8 cellular contexts compared by ENCODE assay signal in the genomic region with DNA sequence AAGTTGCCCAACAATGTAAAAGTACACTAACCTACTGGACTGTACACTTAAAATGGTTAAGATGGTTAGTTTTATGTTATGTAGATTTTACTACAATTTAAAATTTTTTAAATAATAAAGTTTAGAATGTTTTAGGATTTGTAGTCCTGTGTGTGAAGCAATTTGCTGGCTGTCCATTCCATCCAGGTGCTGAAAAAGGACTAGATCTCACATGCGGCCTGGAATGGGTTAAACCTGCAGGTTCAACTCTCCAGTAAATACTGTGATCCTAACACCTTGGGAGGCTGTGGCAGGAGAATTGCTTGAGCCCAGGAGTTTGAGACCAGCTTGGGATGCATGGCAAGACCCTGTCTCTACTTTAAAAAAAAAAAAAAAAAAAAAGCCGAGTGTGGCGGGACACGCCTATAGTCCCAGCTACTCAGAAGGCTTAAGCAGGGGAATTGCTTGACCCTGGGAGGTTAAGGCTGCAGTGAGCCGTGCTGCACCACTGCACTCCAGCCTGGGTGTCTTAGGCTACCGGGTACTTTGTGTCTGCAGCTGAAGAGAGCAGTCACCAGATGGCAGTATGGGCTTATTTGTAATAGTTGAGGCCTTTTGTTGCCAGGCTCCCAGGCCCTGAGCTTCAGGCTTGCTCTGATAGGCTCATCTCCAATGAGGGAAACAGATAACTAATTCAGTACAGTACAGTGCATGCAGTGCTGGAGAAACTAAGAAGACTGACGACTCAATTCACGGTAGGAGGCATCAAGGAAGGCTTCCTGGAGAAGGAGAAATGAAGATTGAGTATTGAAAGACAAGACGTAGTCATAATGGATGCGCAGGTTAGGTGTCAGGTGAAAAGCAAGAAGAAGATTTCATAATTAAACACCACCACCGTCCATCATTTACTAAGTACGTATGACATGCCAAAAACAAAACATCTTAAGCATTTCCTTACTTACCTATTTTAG.
DNase-seq lines count a peak whose midpoint lies in the region; ATAC-seq and TF ChIP-seq lines count a peak whose summit lies in the region.

No MANE protein-coding gene starts in this region.

- H3K36me3 ChIP-seq in Karpas-422 (ENCODE audit: insufficient read depth, low read length): no peaks in the 10 kb centered on the region
- no peaks in the 10 kb centered on the region for H3K36me3 ChIP-seq in PC-3 (ENCODE audit: low read depth, low read length)

- peak overlapping the region; percentile 20; the same call in 1 of the 2 replicates for H3K27ac ChIP-seq in Karpas-422 (ENCODE audit: low read length)
- no peak overlapping the region for H3K27ac ChIP-seq in PC-3 (ENCODE audit: low read length)

- intact Hi-C loops in PC-3 (cut with micrococcal nuclease): no loop called here

- H3K9me3 ChIP-seq in Karpas-422 (ENCODE audit: low read length) (no peaks in the 10 kb centered on the region), PC-3 (ENCODE audit: low read length) (no peaks in the 10 kb centered on the region)

- no peaks in the 10 kb centered on the region for H3K27me3 ChIP-seq in Karpas-422 (ENCODE audit: low read length)
- peaks cover 9% of the 10 kb centered on the region; the same call in 1 of the 2 replicates for H3K27me3 ChIP-seq in PC-3 (ENCODE audit: low read length)

- peaks cover 11% of the 10 kb centered on the region for H3K4me1 Mint-ChIP-seq in activated T-cell treated with anti-CD3 and anti-CD28 coated beads, Interleukin-2, amount 50 U/mL, for 72 hours (ENCODE audit: low read depth)

- H3K9me2 ChIP-seq in Karpas-422 (replicated peaks; ENCODE audit: insufficient read depth, low read length): no peaks in the 10 kb centered on the region
- H3K9me2 ChIP-seq in PC-3 (replicated peaks; ENCODE audit: low read length): no peaks in the 10 kb centered on the region

- H3K4me2 ChIP-seq in Karpas-422 (ENCODE audit: low read depth, low read length, poor library complexity, severe bottlenecking) (no peak overlapping the region), PC-3 (ENCODE audit: low read length) (no peak overlapping the region)

- H3K79me2 ChIP-seq in Karpas-422 (ENCODE audit: low read length) (no peaks in the 10 kb centered on the region), PC-3 (ENCODE audit: low read length) (no peaks in the 10 kb centered on the region)

- no TSS peak for BruUV-seq in PC-3 (replicated peaks; lab: Mats Ljungman, UMichigan)

- H3K4me1 ChIP-seq in Karpas-422 (ENCODE audit: low read length) (peaks cover 25% of the 10 kb centered on the region), PC-3 (ENCODE audit: insufficient read depth, low read length) (no peaks in the 10 kb centered on the region)

- peaks cover 24% of the 10 kb centered on the region for H3K27me3 Mint-ChIP-seq in activated T-cell treated with anti-CD3 and anti-CD28 coated beads, Interleukin-2, amount 50 U/mL, for 72 hours (ENCODE audit: low read depth)

- DNase-seq in activated gamma-delta T cell treated with Interleukin-2 at 50 U/mL for 16 hours: peak; percentile 37
- no peak for DNase-seq in activated gamma-delta T cell (lab: John Stamatoyannopoulos, UW)
- peak; percentile 95 for DNase-seq in Karpas-422
- DNase-seq in PC-3: peak; percentile 73
- DNase-seq in activated T-cell treated with anti-CD3 and anti-CD28 coated beads, Interleukin-2, amount 50 U/mL, for 72 hours: peak; percentile 55 to 60
- DNase-seq in fibroblast of villous mesenchyme (ENCODE audit: low read depth): peak; percentile 83
- peak; percentile 14 for DNase-seq in occipital lobe (lab: John Stamatoyannopoulos, UW)
- DNase-seq in ureter (ENCODE audit: low spot score): peak; percentile 59

- H3F3A ChIP-seq in PC-3 (ENCODE audit: low read length, unreplicated experiment): no peaks in the 10 kb centered on the region

- CTCF ChIA-PET in PC-3 (lab: Charles Lee): interaction anchor here (0.5 to 0.8 kb wide), 4 partner anchors 101 to 1600 kb away, joined by 3 to 7 read pairs (median 4); no protein-coding TSS in a partner anchor

- no peak overlapping the region for H3K4me3 Mint-ChIP-seq in activated T-cell treated with anti-CD3 and anti-CD28 coated beads, Interleukin-2, amount 50 U/mL, for 72 hours

- POLR2A ChIA-PET in PC-3 (lab: Charles Lee; ENCODE audit: unreplicated experiment): interaction anchor here (0.6 kb wide), 1 partner anchor 314 kb away, joined by 3 read pairs; no protein-coding TSS in a partner anchor

- no peaks in the 10 kb centered on the region for H3K9me3 Mint-ChIP-seq in activated T-cell treated with anti-CD3 and anti-CD28 coated beads, Interleukin-2, amount 50 U/mL, for 72 hours

- no peak overlapping the region for H3K27ac Mint-ChIP-seq in activated T-cell treated with anti-CD3 and anti-CD28 coated beads, Interleukin-2, amount 50 U/mL, for 72 hours

- H3K4me3 ChIP-seq in Karpas-422 (ENCODE audit: low read length) (no peak overlapping the region), PC-3 (ENCODE audit: low read length) (no peak overlapping the region), fibroblast of villous mesenchyme (ENCODE audit: low read depth, low read length) (no peak overlapping the region)

- TF ChIP-seq CTCF in PC-3 (conservative IDR thresholded peaks at IDR 0.05; ENCODE audit: low read depth, low read length) (peak; percentile 66), fibroblast of villous mesenchyme (IDR thresholded peaks at IDR 0.05; ENCODE audit: insufficient read depth, low read depth, low read length) (peak; percentile 76)

- H3K36me3 Mint-ChIP-seq in activated T-cell treated with anti-CD3 and anti-CD28 coated beads, Interleukin-2, amount 50 U/mL, for 72 hours (ENCODE audit: insufficient read depth in 2 of 2): no peaks in the 10 kb centered on the region

- H2AFZ ChIP-seq in Karpas-422 (ENCODE audit: low read length) (no peak overlapping the region), PC-3 (ENCODE audit: low read length) (no peak overlapping the region)

- peak; percentile 85 for ATAC-seq in PC-3
- ATAC-seq in activated T-cell treated with anti-CD3 and anti-CD28 coated beads, Interleukin-2, amount 50 U/mL, for 72 hours (replicated peaks in 1 of 2): peak; percentile 83 to 85

- H4K20me1 ChIP-seq in Karpas-422 (ENCODE audit: insufficient read depth, low read depth, low read length): no peaks in the 10 kb centered on the region
- H4K20me1 ChIP-seq in PC-3 (ENCODE audit: low read length): no peaks in the 10 kb centered on the region

- H3K9ac ChIP-seq in Karpas-422 (ENCODE audit: low read length) (no peak overlapping the region), PC-3 (ENCODE audit: low read length) (no peak overlapping the region)
